9 cellular contexts compared by ENCODE assay signal in genomic region chr20:46552460-46553420, GRCh38. TPM values are rescaled to one million over a fixed set of nuclear protein-coding genes. Genes with fewer than 3 reads are reported as not detected.
DNase-seq lines count a peak whose midpoint lies in the region; ATAC-seq lines count a peak whose summit lies in the region.
"Had no signal": no experiment of that assay in that cellular context is flagged by ENCODE, and none has a peak within 500 bp of the region (broad histone marks: within the 10 kb centered on the region; RNA-seq: fewer than 3 reads in every experiment).

No MANE protein-coding gene starts in this region.

- H2AFZ ChIP-seq in Karpas-422 (ENCODE audit: low read length), result no peak overlapping the region

- peak overlapping the region; percentile 69 for H3K27ac Mint-ChIP-seq in activated CD4-positive, alpha-beta T cell treated with anti-CD3 and anti-CD28 coated beads for 36 hours

- intact Hi-C loops in activated CD4-positive, alpha-beta T cell treated with anti-CD3 and anti-CD28 coated beads for 36 hours (cut with DNase I, micrococcal nuclease), result loop anchor here in 1 of 2 experiments (1.0 to 2.0 kb wide), 2 partner anchors 7 to 40 kb away; partner anchors contain the start of gene ZNF334

- H3K9me3 ChIP-seq in MG63 (no peaks in the 10 kb centered on the region), Karpas-422 (ENCODE audit: low read length) (no peaks in the 10 kb centered on the region)
- H3K9me3 ChIP-seq: A549 had no signal

- no peak overlapping the region for H3K27ac ChIP-seq in Karpas-422 (ENCODE audit: low read length)
- H3K27ac ChIP-seq: A549 had no signal

- H3K9me2 ChIP-seq in Karpas-422 (replicated peaks; ENCODE audit: insufficient read depth, low read length), result no peaks in the 10 kb centered on the region

- no peaks in the 10 kb centered on the region for H4K20me1 ChIP-seq in Karpas-422 (ENCODE audit: insufficient read depth, low read depth, low read length)

- no peaks in the 10 kb centered on the region for H3K79me2 ChIP-seq in Karpas-422 (ENCODE audit: low read length)

- H3K4me3 Mint-ChIP-seq in activated CD4-positive, alpha-beta T cell treated with anti-CD3 and anti-CD28 coated beads for 36 hours, result peak overlapping the region; percentile 33

- no peaks in the 10 kb centered on the region; the same call in 1 of the 2 replicates for H3K4me1 ChIP-seq in Karpas-422 (ENCODE audit: low read length)
- H3K4me1 ChIP-seq: A549 had no signal

- H3K36me3 ChIP-seq in MG63, result no peaks in the 10 kb centered on the region
- H3K36me3 ChIP-seq in Karpas-422 (ENCODE audit: insufficient read depth, low read length), result no peaks in the 10 kb centered on the region

- CTCF ChIA-PET in activated CD4-positive, alpha-beta T cell treated with anti-CD3 and anti-CD28 coated beads for 36 hours (lab: Charles Lee), result interaction anchor here (0.7 to 1.8 kb wide), 3 partner anchors 10 to 28 kb away, joined by 4 to 6 read pairs (median 5); no protein-coding TSS in a partner anchor

- peak; percentile 89 for ATAC-seq in activated CD4-positive, alpha-beta T cell treated with anti-CD3 and anti-CD28 coated beads for 36 hours
- ATAC-seq in HG03159 (IDR thresholded peaks at IDR 0.05; ENCODE audit: unreplicated experiment), result peak; percentile 65
- ATAC-seq: A549 had no signal

- H3K27me3 ChIP-seq in MG63 (no peaks in the 10 kb centered on the region), Karpas-422 (ENCODE audit: low read length) (no peaks in the 10 kb centered on the region)

- peaks cover 2% of the 10 kb centered on the region for H3K27me3 Mint-ChIP-seq in activated CD4-positive, alpha-beta T cell treated with anti-CD3 and anti-CD28 coated beads for 36 hours

- peak; percentile 78 for DNase-seq in activated CD4-positive, alpha-beta T cell treated with anti-CD3 and anti-CD28 coated beads for 36 hours
- no peak for DNase-seq in activated CD4-positive, alpha-beta T cell treated with anti-CD3 and anti-CD28 coated beads, Interleukin-2, amount 50 U/mL, for 1 hour
- peak; percentile 49 to 64 for DNase-seq in activated CD4-positive, alpha-beta T cell treated with anti-CD3 and anti-CD28 coated beads, Interleukin-2, amount 50 U/mL, for 48 hours
- DNase-seq in stimulated activated CD4-positive, alpha-beta T cell treated with anti-CD3 and anti-CD28 coated beads, Interleukin-4, amount 100 ng/mL, for 24 hours, result peak; percentile 49
- DNase-seq in MG63, result no peak
- no peak for DNase-seq in Karpas-422
- DNase-seq in mesenteric fat pad (ENCODE audit: low spot score), result no peak

- H3K4me2 ChIP-seq in Karpas-422 (ENCODE audit: low read depth, low read length, poor library complexity, severe bottlenecking), result no peak overlapping the region
- H3K4me2 ChIP-seq: A549 had no signal

- H3K4me3 ChIP-seq in MG63 (no peak overlapping the region), Karpas-422 (ENCODE audit: low read length) (no peak overlapping the region)
- H3K4me3 ChIP-seq: A549 had no signal

- no peaks in the 10 kb centered on the region for H3K9me3 Mint-ChIP-seq in activated CD4-positive, alpha-beta T cell treated with anti-CD3 and anti-CD28 coated beads for 36 hours (ENCODE audit: low read depth)

- H3K36me3 Mint-ChIP-seq in activated CD4-positive, alpha-beta T cell treated with anti-CD3 and anti-CD28 coated beads for 36 hours (ENCODE audit: low read depth), result no peaks in the 10 kb centered on the region

- POLR2A ChIA-PET in activated CD4-positive, alpha-beta T cell treated with anti-CD3 and anti-CD28 coated beads for 36 hours (lab: Charles Lee), result interaction anchor here (0.6 kb wide), 1 partner anchor 202 kb away, joined by 4 read pairs; no protein-coding TSS in a partner anchor

- no peak overlapping the region for H3K9ac ChIP-seq in Karpas-422 (ENCODE audit: low read length)

- peaks cover 35% of the 10 kb centered on the region for H3K4me1 Mint-ChIP-seq in activated CD4-positive, alpha-beta T cell treated with anti-CD3 and anti-CD28 coated beads for 36 hours

RNA-seq across cellular contexts. Expression of gene OCSTAMP, which starts 2.3 kb away (rescaled TPM):
- under 1 TPM; 0.14 to 0.19 TPM for total RNA-seq in activated CD4-positive, alpha-beta T cell treated with anti-CD3 and anti-CD28 coated beads for 36 hours
- total RNA-seq in MG63 (2014; rRNA removed; shearing (Covaris generic); ENCODE audit: low replicate concordance), result not detected in 2 replicates
- total RNA-seq in Karpas-422 (2014; rRNA removed; shearing (Covaris generic); ENCODE audit: low replicate concordance), result not detected in 2 replicates
- total RNA-seq in mesenteric fat pad, result not detected

RNA-seq across cellular contexts. Expression of gene ZNF334, which starts 39.4 kb away (rescaled TPM):
- 1 to 10 TPM; 3.4 to 4.9 TPM for total RNA-seq in activated CD4-positive, alpha-beta T cell treated with anti-CD3 and anti-CD28 coated beads for 36 hours
- total RNA-seq in MG63 (2014; rRNA removed; shearing (Covaris generic); ENCODE audit: low replicate concordance), result 0.30 TPM in 1 of 2 replicates, not detected in the other
- not detected in 2 replicates for total RNA-seq in Karpas-422 (2014; rRNA removed; shearing (Covaris generic); ENCODE audit: low replicate concordance)
- total RNA-seq in mesenteric fat pad, result 0.90 TPM

Comparison
In these comparisons a context has a peak if more than half of its experiments do, and no peak if none do; other contexts are left out.
1. DNase-seq: peak in activated CD4-positive, alpha-beta T cell treated with anti-CD3 and anti-CD28 coated beads for 36 hours (single experiment), activated CD4-positive, alpha-beta T cell treated with anti-CD3 and anti-CD28 coated beads, Interleukin-2, amount 50 U/mL, for 48 hours (2 of 2) and stimulated activated CD4-positive, alpha-beta T cell treated with anti-CD3 and anti-CD28 coated beads, Interleukin-4, amount 100 ng/mL, for 24 hours (single experiment); none in activated CD4-positive, alpha-beta T cell treated with anti-CD3 and anti-CD28 coated beads, Interleukin-2, amount 50 U/mL, for 1 hour (single experiment), MG63 (single experiment), Karpas-422 (single experiment) and mesenteric fat pad (single experiment).